9 cellular contexts compared by ENCODE assay signal in genomic region chr3:46930945-46931403, GRCh38. TPM values are rescaled to one million over a fixed set of nuclear protein-coding genes. Genes with fewer than 3 reads are reported as not detected.
A peak's percentile ranks its signal among the peaks of the same experiment; 100 is the strongest.
DNase-seq lines count a peak whose midpoint lies in the region; ATAC-seq and TF ChIP-seq lines count a peak whose summit lies in the region.
"Had no signal": no experiment of that assay in that cellular context is flagged by ENCODE, and none has a peak within 500 bp of the region (broad histone marks: within the 10 kb centered on the region; RNA-seq: fewer than 3 reads in every experiment).

No MANE protein-coding gene starts in this region.

- H3K4me1 Mint-ChIP-seq in activated T-cell treated with anti-CD3 and anti-CD28 coated beads, Interleukin-2, amount 50 U/mL, for 24 hours (ENCODE audit: low read depth): peaks cover 87% of the 10 kb centered on the region
- H3K4me1 Mint-ChIP-seq in mesothelial cell of epicardium: peaks cover 40% of the 10 kb centered on the region

- H3K27me3 Mint-ChIP-seq in activated T-cell treated with anti-CD3 and anti-CD28 coated beads, Interleukin-2, amount 50 U/mL, for 24 hours: no peaks in the 10 kb centered on the region
- H3K27me3 Mint-ChIP-seq in mesothelial cell of epicardium (ENCODE audit: low read depth): no peaks in the 10 kb centered on the region

- 15 to 24% methylated on average over 3 of the region's 3 CpGs for WGBS in body of pancreas, 2 donors
- 35 to 50% methylated on average over 3 of the region's 3 CpGs for WGBS in thyroid gland, 2 donors

- TF ChIP-seq CTCF in body of pancreas (IDR thresholded peaks at IDR 0.05): no peak
- TF ChIP-seq CTCF in mesothelial cell of epicardium (IDR thresholded peaks at IDR 0.05; ENCODE audit: unreplicated experiment): no peak
- TF ChIP-seq CTCF in thyroid gland (IDR thresholded peaks at IDR 0.05): no peak

- H3K9me3 ChIP-seq in body of pancreas: no peaks in the 10 kb centered on the region
- no peaks in the 10 kb centered on the region for H3K9me3 ChIP-seq in thyroid gland

- peak overlapping the region; percentile 55 for H3K27ac Mint-ChIP-seq in activated T-cell treated with anti-CD3 and anti-CD28 coated beads, Interleukin-2, amount 50 U/mL, for 24 hours
- peak overlapping the region; percentile 68 for H3K27ac Mint-ChIP-seq in mesothelial cell of epicardium

- peak; percentile 46 for ATAC-seq in body of pancreas

- no peak for DNase-seq in activated T-cell treated with anti-CD3 and anti-CD28 coated beads, Interleukin-2, amount 50 U/mL, for 24 hours
- no peak for DNase-seq in activated T-cell treated with anti-CD3 and anti-CD28 coated beads, Interleukin-2, amount 50 U/mL, for 48 hours
- DNase-seq in body of pancreas: peak; percentile 44 to 70 (median 57)
- DNase-seq in mesothelial cell of epicardium (ENCODE audit: low spot score in 2 of 2, unreplicated experiment in 2 of 2): no peak
- DNase-seq in thyroid gland: peak; percentile 70 to 79
- no peak for DNase-seq in effector CD8-positive, alpha-beta T cell (lab: John Stamatoyannopoulos, UW)
- DNase-seq in pons (ENCODE audit: low spot score): no peak
- no peak for DNase-seq in HPDE6-E6E7 (ENCODE audit: extremely low spot score)
- DNase-seq: activated CD8-positive, alpha-beta memory T cell treated with anti-CD3 and anti-CD28 coated beads, Interleukin-2, amount 50 U/mL, for 48 hours had no signal

- no peaks in the 10 kb centered on the region for H3K9me3 Mint-ChIP-seq in activated T-cell treated with anti-CD3 and anti-CD28 coated beads, Interleukin-2, amount 50 U/mL, for 24 hours
- peaks cover 11% of the 10 kb centered on the region for H3K9me3 Mint-ChIP-seq in mesothelial cell of epicardium

- H3K27me3 ChIP-seq in body of pancreas (no peaks in the 10 kb centered on the region), thyroid gland (no peaks in the 10 kb centered on the region)

- H3K4me1 ChIP-seq in body of pancreas (peaks cover 86% of the 10 kb centered on the region), thyroid gland (peaks cover 100% of the 10 kb centered on the region in 2 donors)

- no peak overlapping the region for H3K4me3 ChIP-seq in body of pancreas
- no peak overlapping the region for H3K4me3 ChIP-seq in thyroid gland (replicated peaks in 1 of 3)

- H3K36me3 Mint-ChIP-seq in activated T-cell treated with anti-CD3 and anti-CD28 coated beads, Interleukin-2, amount 50 U/mL, for 24 hours (ENCODE audit: low read depth): peaks cover 88% of the 10 kb centered on the region
- peaks cover 13% of the 10 kb centered on the region for H3K36me3 Mint-ChIP-seq in mesothelial cell of epicardium

- H3K36me3 ChIP-seq in body of pancreas (replicated peaks in 1 of 2; ENCODE audit: insufficient read depth in 1 of 2, low read depth in 2 of 2) (peaks cover 0 to 1% of the 10 kb centered on the region in 2 donors), thyroid gland (no peaks in the 10 kb centered on the region)

- H3K4me3 Mint-ChIP-seq in activated T-cell treated with anti-CD3 and anti-CD28 coated beads, Interleukin-2, amount 50 U/mL, for 24 hours: no peak overlapping the region
- no peak overlapping the region for H3K4me3 Mint-ChIP-seq in mesothelial cell of epicardium

- H3K27ac ChIP-seq in body of pancreas (peak overlapping the region; percentile 70 to 93 (median 86)), thyroid gland (peak overlapping the region; percentile 83 to 94 (median 90))

- intact Hi-C loops in body of pancreas (cut with DNase I) (no loop called here), thyroid gland (cut with DNase I) (no loop called here)

- TF ChIP-seq POLR2A in body of pancreas (IDR thresholded peaks at IDR 0.05) (peak in 1 of 3 donors; percentile 10), thyroid gland (IDR thresholded peaks at IDR 0.05) (no peak)

RNA-seq across cellular contexts. Expression of gene CCDC12, which starts 45.6 kb away (rescaled TPM):
- 10 to 100 TPM; 25.4 to 67.2 TPM for total RNA-seq in body of pancreas
- total RNA-seq in mesothelial cell of epicardium: 49.7 to 52.4 TPM (median 50.5 TPM) in 3 replicates
- 10 to 100 TPM; 43.2 to 60.6 (median 51.8) TPM for total RNA-seq in thyroid gland

RNA-seq across cellular contexts. Expression of gene NBEAL2, which starts 48.5 kb away (rescaled TPM):
- 100 to 1,000 TPM in 1 of 2 donors, 10 to 100 TPM in 1; 98.8 to 151 TPM for total RNA-seq in body of pancreas
- 83.5 to 86.9 TPM (median 84.2 TPM) in 3 replicates for total RNA-seq in mesothelial cell of epicardium
- total RNA-seq in thyroid gland: 10 to 100 TPM; 19.4 to 38.6 (median 27.5) TPM

RNA-seq across cellular contexts. Expression of gene PTH1R, which starts 53.5 kb away (rescaled TPM):
- 1 to 10 TPM; 1.8 to 8.2 TPM for total RNA-seq in body of pancreas
- 34.3 to 38.0 TPM (median 36.4 TPM) in 3 replicates for total RNA-seq in mesothelial cell of epicardium
- total RNA-seq in thyroid gland: 10 to 100 TPM in 1 of 4 donors, 1 to 10 TPM in 3; 1.2 to 10.6 (median 4.4) TPM

Comparison
In these comparisons a context has a peak if more than half of its experiments do, and no peak if none do; other contexts are left out.
1. DNase-seq: peak in body of pancreas (4 of 4) and thyroid gland (2 of 2); none in activated T-cell treated with anti-CD3 and anti-CD28 coated beads, Interleukin-2, amount 50 U/mL, for 24 hours (single experiment), activated T-cell treated with anti-CD3 and anti-CD28 coated beads, Interleukin-2, amount 50 U/mL, for 48 hours (0 of 2), mesothelial cell of epicardium (0 of 2), effector CD8-positive, alpha-beta T cell (single experiment), pons (single experiment) and HPDE6-E6E7 (single experiment).